In the genomic region with DNA sequence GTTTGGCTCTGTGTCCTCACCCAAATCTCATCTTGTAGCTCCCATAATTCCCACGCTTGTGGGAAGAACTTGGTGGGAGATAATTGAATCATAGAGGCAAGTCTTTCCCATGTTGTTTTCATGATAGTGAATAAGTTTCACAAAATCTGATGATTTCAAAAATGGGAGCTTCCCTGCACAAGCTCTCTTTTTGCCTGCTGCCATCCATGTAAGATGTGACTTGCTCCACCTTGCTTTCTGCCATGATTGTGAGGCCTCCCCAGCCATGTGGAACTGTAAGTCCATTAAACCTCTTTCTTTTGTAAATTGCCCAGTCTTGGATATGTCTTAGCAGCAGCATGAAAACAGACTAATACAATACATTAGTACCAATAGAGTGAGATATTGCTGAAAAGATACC, we compare ENCODE assay signal across 2 cellular contexts.
DNase-seq lines count a peak whose midpoint lies in the region; ATAC-seq, FAIRE-seq and TF ChIP-seq lines count a peak whose summit lies in the region.
"Not testable (repeated sequence)": the region's sequence is repeated elsewhere in the genome, so short reads cannot be mapped to it uniquely, and the experiment has no call there.

No MANE protein-coding gene starts in this region.

- H3K27me3 ChIP-seq in K562 (ENCODE audit: control insufficient read depth in 2 of 2, insufficient read depth in 2 of 2, low read length in 2 of 2): not testable (repeated sequence)

- POLR2A ChIA-PET in HEK293 (lab: Yijun Ruan, JAX); K562 (lab: Yijun Ruan, JAX): not testable (repeated sequence)

- H2AFZ ChIP-seq in K562 (ENCODE audit: low read depth, low read length): not testable (repeated sequence)

- H3K4me1 ChIP-seq in HEK293 (ENCODE audit: control insufficient read depth, insufficient read depth, low read length); K562 (replicated peaks in 1 of 2; ENCODE audit: control insufficient read depth in 2 of 2, insufficient read depth in 2 of 2, low read length in 2 of 2): not testable (repeated sequence)

- FAIRE-seq in K562 (lab: Jason Lieb, UNC): not testable (repeated sequence)

- H3K9me3 ChIP-seq in HEK293 (ENCODE audit: control insufficient read depth, insufficient read depth, low read depth, low read length); K562 (replicated peaks; ENCODE audit: control insufficient read depth, insufficient read depth, low read depth, low read length): not testable (repeated sequence)

- ATAC-seq in K562: not testable (repeated sequence)

- H3K27ac ChIP-seq in HEK293 (ENCODE audit: extremely low read depth, low read depth, low read length); K562 (ENCODE audit: extremely low read depth, low read depth, low read length): not testable (repeated sequence)

- BruUV-seq in K562 (replicated peaks; lab: Mats Ljungman, UMichigan): not testable (repeated sequence)

- intact Hi-C loops in K562 (cut with micrococcal nuclease): not testable (repeated sequence)

- TF ChIP-seq RAD21 in K562 (CRISPR knock-in tag; conservative IDR thresholded peaks at IDR 0.05 in 1 of 2, IDR thresholded peaks at IDR 0.05 in 1 of 2): not testable (repeated sequence)

- H4K20me1 ChIP-seq in K562 (replicated peaks; ENCODE audit: control insufficient read depth, insufficient read depth, low read length): not testable (repeated sequence)

- not testable (repeated sequence) for H3K4me2 ChIP-seq in K562 (ENCODE audit: insufficient read depth, low read length)

- not testable (repeated sequence) for H3K9ac ChIP-seq in K562 (ENCODE audit: insufficient read depth in 1 of 2, low read depth in 2 of 2, low read length in 2 of 2)

- TF ChIP-seq CTCF in HEK293 (tag by site-specific recombination; IDR thresholded peaks at IDR 0.05); K562 (IDR thresholded peaks at IDR 0.05 in 2 of 3, conservative IDR thresholded peaks at IDR 0.05 in 1 of 3; ENCODE audit: insufficient read depth in 2 of 3, low read depth in 1 of 3, low read length in 3 of 3): not testable (repeated sequence)

- not testable (repeated sequence) for TF ChIP-seq POLR2A in K562 (conservative IDR thresholded peaks at IDR 0.05)

- CTCF ChIA-PET in HEK293 (lab: Yijun Ruan, JAX): not testable (repeated sequence)
- CTCF ChIA-PET in K562 (lab: Yijun Ruan, JAX; ENCODE audit: low intra/inter-chr PET ratio): interaction anchor here (0.6 kb wide), 1 partner anchor 14 kb away, joined by 4 read pairs; no protein-coding TSS in a partner anchor

- TF ChIP-seq EP300 in K562 (IDR thresholded peaks at IDR 0.05; ENCODE audit: low read length): not testable (repeated sequence)

- H3K4me3 ChIP-seq in HEK293 (ENCODE audit: low read depth, low read length); K562: not testable (repeated sequence)

- H3K9me1 ChIP-seq in K562 (ENCODE audit: control insufficient read depth, insufficient read depth, low read length): not testable (repeated sequence)

- not testable (repeated sequence) for DNase-seq in K562 (ENCODE audit: extremely low read depth in 1 of 4, low spot score in 3 of 4)

- in situ Hi-C loops in K562 (cut with MboI): not testable (repeated sequence)

- WGBS in K562 (ENCODE audit: insufficient coverage, low coverage, missing lambda C conversion rate): 8% methylated on average over 1 of the region's 1 CpG

- H3K79me2 ChIP-seq in K562 (ENCODE audit: control insufficient read depth, insufficient read depth, low read length): not testable (repeated sequence)

- H3K36me3 ChIP-seq in HEK293 (ENCODE audit: control insufficient read depth in 2 of 2, insufficient read depth in 1 of 2, low read length in 2 of 2); K562 (ENCODE audit: control insufficient read depth, insufficient read depth, low read length): not testable (repeated sequence)

TF ChIP-seq in HEK293, 187 proteins besides CTCF, POLR2A, EP300 and RAD21:
- peak; percentile 64 for TF ChIP-seq SETDB1 (IDR thresholded peaks at IDR 0.05; ENCODE audit: insufficient read length, low read length)
TF ChIP-seq in HEK293: peak in this region for 1; not testable (repeated sequence) for 186.

TF ChIP-seq in K562, 482 proteins besides CTCF, POLR2A, EP300 and RAD21:
- TF ChIP-seq ZNF431 (CRISPR knock-in tag; IDR thresholded peaks at IDR 0.05): peak; percentile 95
